9 cellular contexts compared by ENCODE assay signal in genomic region chr9:131546336-131547084, GRCh38. TPM values are rescaled to one million over a fixed set of nuclear protein-coding genes. Genes with fewer than 3 reads are reported as not detected.
A peak's percentile ranks its signal among the peaks of the same experiment; 100 is the strongest.
DNase-seq lines count a peak whose midpoint lies in the region; ATAC-seq, FAIRE-seq and TF ChIP-seq lines count a peak whose summit lies in the region.
"Had no signal": no experiment of that assay in that cellular context is flagged by ENCODE, and none has a peak within 500 bp of the region (broad histone marks: within the 10 kb centered on the region; RNA-seq: fewer than 3 reads in every experiment).

No MANE protein-coding gene starts in this region.

- peaks cover 11% of the 10 kb centered on the region; the same call in 1 of the 2 replicates for H4K20me1 ChIP-seq in HepG2 (ENCODE audit: insufficient read depth, low read length)

- H3K9me3 ChIP-seq in HEK293 (ENCODE audit: control insufficient read depth, insufficient read depth, low read depth, low read length) (no peaks in the 10 kb centered on the region), HepG2 (ENCODE audit: low read length) (peaks cover 22% of the 10 kb centered on the region)

- ATAC-seq in HepG2 (peak; percentile 56), GM18868 (IDR thresholded peaks at IDR 0.05; ENCODE audit: unreplicated experiment) (no peak), GM21619 (IDR thresholded peaks at IDR 0.05; ENCODE audit: unreplicated experiment) (no peak), HG02763 (IDR thresholded peaks at IDR 0.05; ENCODE audit: unreplicated experiment) (no peak)

- POLR2A ChIA-PET in HEK293 (lab: Yijun Ruan, JAX): interaction anchor here (0.5 to 1.7 kb wide), 8 partner anchors 13 to 229 kb away, joined by 3 to 7 read pairs (median 4); no protein-coding TSS in a partner anchor
- POLR2A ChIA-PET in HepG2 (lab: Yijun Ruan, JAX): interaction anchor here (0.6 to 1.7 kb wide), 4 partner anchors 10 to 173 kb away, joined by 3 to 6 read pairs (median 4); no protein-coding TSS in a partner anchor

- H3K79me2 ChIP-seq in HepG2 (ENCODE audit: insufficient read depth, low read length): no peaks in the 10 kb centered on the region

- no peak overlapping the region for H3K9ac ChIP-seq in HepG2 (ENCODE audit: insufficient read depth, low read depth, low read length)

- H3K4me2 ChIP-seq in HepG2 (ENCODE audit: low read depth, low read length): peak overlapping the region; percentile 84

- TF ChIP-seq EP300 in HepG2 (IDR thresholded peaks at IDR 0.05; ENCODE audit: low read depth in 2 of 2, low read length in 2 of 2) (peak in 1 of 2 experiments; percentile 21; a peak in 1 of 4 replicates), HepG2 (CRISPR knock-in tag; IDR thresholded peaks at IDR 0.05; ENCODE audit: borderline replicate concordance) (no peak)

- CTCF ChIA-PET in HEK293 (lab: Yijun Ruan, JAX): interaction anchor here (0.6 to 1.2 kb wide), 9 partner anchors 11 to 940 kb away, joined by 3 to 4 read pairs (median 3); no protein-coding TSS in a partner anchor
- CTCF ChIA-PET in activated naive CD4-positive, alpha-beta T cell treated with anti-CD3 and anti-CD28 coated beads, Interleukin-2, amount 10 ng/mL, durations not matched to agents 7 days and 5 days (lab: Charles Lee): interaction anchor here (1.6 to 1.7 kb wide), 2 partner anchors 14 to 197 kb away, joined by 5 to 6 read pairs; no protein-coding TSS in a partner anchor
- CTCF ChIA-PET in HepG2 (lab: Yijun Ruan, JAX; ENCODE audit: low intra/inter-chr PET ratio, low total read pairs): no interaction called here

- 10% methylated on average over 12 of the region's 49 CpGs for WGBS in HepG2 (ENCODE audit: low lambda C conversion rate)

- H3K4me3 Mint-ChIP-seq in activated naive CD4-positive, alpha-beta T cell treated with anti-CD3 and anti-CD28 coated beads, Interleukin-2, amount 10 ng/mL, durations not matched to agents 7 days and 5 days: peak overlapping the region; percentile 60

- H3K36me3 ChIP-seq in HEK293 (ENCODE audit: control insufficient read depth in 2 of 2, insufficient read depth in 1 of 2, low read length in 2 of 2): no peaks in the 10 kb centered on the region
- no peaks in the 10 kb centered on the region for H3K36me3 ChIP-seq in HepG2 (replicated peaks in 1 of 2; ENCODE audit: control insufficient read depth in 1 of 2, insufficient read depth in 2 of 2, low read length in 2 of 2)

- TF ChIP-seq CTCF in AG10803 (conservative IDR thresholded peaks at IDR 0.05; ENCODE audit: low read length): 0 out of 2 replicates have a peak, but pooled peaks have one; percentile 9
- no peak for TF ChIP-seq CTCF in HEK293 (tag by site-specific recombination; IDR thresholded peaks at IDR 0.05)
- no peak for TF ChIP-seq CTCF in HepG2 (CRISPR knock-in tag; IDR thresholded peaks at IDR 0.05)

- peaks cover 19% of the 10 kb centered on the region for H3K9me3 Mint-ChIP-seq in activated naive CD4-positive, alpha-beta T cell treated with anti-CD3 and anti-CD28 coated beads, Interleukin-2, amount 10 ng/mL, durations not matched to agents 7 days and 5 days

- FAIRE-seq in HepG2 (lab: Jason Lieb, UNC): peak; percentile 23

- in situ Hi-C loops in HepG2 (cut with HindIII; ENCODE audit: extremely low pct_ligation_motif_present, low pct_unique_long_range_greater_than_20kb): no loop called here

- H3K36me3 Mint-ChIP-seq in activated naive CD4-positive, alpha-beta T cell treated with anti-CD3 and anti-CD28 coated beads, Interleukin-2, amount 10 ng/mL, durations not matched to agents 7 days and 5 days: peaks cover 19% of the 10 kb centered on the region

- no peak overlapping the region for H3K27ac Mint-ChIP-seq in activated naive CD4-positive, alpha-beta T cell treated with anti-CD3 and anti-CD28 coated beads, Interleukin-2, amount 10 ng/mL, durations not matched to agents 7 days and 5 days

- H2AFZ ChIP-seq in HepG2 (ENCODE audit: low read length): no peak overlapping the region

- no TSS peak for BruUV-seq in HepG2 (replicated peaks; lab: Mats Ljungman, UMichigan)

- H3K27ac ChIP-seq in HEK293 (ENCODE audit: extremely low read depth, low read depth, low read length): peak overlapping the region; percentile 36; the same call in 1 of the 2 replicates
- H3K27ac ChIP-seq in HepG2 (ENCODE audit: extremely low read length, insufficient read depth, low read length): no peak overlapping the region

- no peak for DNase-seq in AG10803 (ENCODE audit: low read depth)
- DNase-seq in activated naive CD4-positive, alpha-beta T cell treated with anti-CD3 and anti-CD28 coated beads, Interleukin-2, amount 10 ng/mL, durations not matched to agents 7 days and 5 days: no peak
- peak; percentile 68 for DNase-seq in HepG2 (ENCODE audit: low spot score)
- DNase-seq in NCI-H2081 treated with DMSO at 0.1 percent for 48 hours (lab: John Stamatoyannopoulos, UW): no peak

- H3K4me3 ChIP-seq in AG10803 (ENCODE audit: low read length) (peak overlapping the region; percentile 36), HEK293 (ENCODE audit: low read depth, low read length) (peak overlapping the region; percentile 28), HepG2 (replicated peaks in 1 of 3; ENCODE audit: insufficient read depth in 1 of 3, low read depth in 2 of 3, low read length in 3 of 3) (peak overlapping the region in 1 of 3 experiments; percentile 70; a peak in 2 of 6 replicates)

- H3K27me3 ChIP-seq in HepG2 (ENCODE audit: control insufficient read depth in 1 of 2, insufficient read depth in 2 of 2, low read length in 2 of 2): peaks cover 10 to 62% of the 10 kb centered on the region in 2 experiments; a peak in 4 of 5 replicates

- intact Hi-C loops in HepG2 (cut with micrococcal nuclease; ENCODE audit: unreplicated experiment): no loop called here

- peaks cover 85% of the 10 kb centered on the region for H3K27me3 Mint-ChIP-seq in activated naive CD4-positive, alpha-beta T cell treated with anti-CD3 and anti-CD28 coated beads, Interleukin-2, amount 10 ng/mL, durations not matched to agents 7 days and 5 days

- H3K4me1 ChIP-seq in HEK293 (ENCODE audit: control insufficient read depth, insufficient read depth, low read length) (0 out of 2 replicates have a peak, but pooled peaks cover 3% of the 10 kb centered on the region), HepG2 (ENCODE audit: insufficient read depth, low read length) (peaks cover 25% of the 10 kb centered on the region)

- no peak for TF ChIP-seq RAD21 in HepG2 (CRISPR knock-in tag; IDR thresholded peaks at IDR 0.05)

- H3K4me1 Mint-ChIP-seq in activated naive CD4-positive, alpha-beta T cell treated with anti-CD3 and anti-CD28 coated beads, Interleukin-2, amount 10 ng/mL, durations not matched to agents 7 days and 5 days: peaks cover 7% of the 10 kb centered on the region

- TF ChIP-seq POLR2A in HepG2 (IDR thresholded peaks at IDR 0.05; ENCODE audit: insufficient read depth in 1 of 2, low read depth in 2 of 2, low read length in 2 of 2): no peak

RNA-seq across cellular contexts. Expression of gene PRRT1B, which starts 1.2 kb away (rescaled TPM):
- total RNA-seq in HepG2 (2016; rRNA removed; fragmentation: Illumina TruSeq; extraction: Trizol): not detected in 2 replicates
- not detected in 2 replicates for total RNA-seq in HepG2 (2016; cell fraction: cytosol; rRNA removed; fragmentation: Illumina TruSeq; extraction: Trizol; ENCODE audit: low read depth)
- total RNA-seq in HepG2 (2016; cell fraction: insoluble cytoplasmic fraction; rRNA removed; fragmentation: Illumina TruSeq; extraction: Trizol): not detected in 2 replicates
- not detected in 2 replicates for total RNA-seq in HepG2 (2016; cell fraction: membrane; rRNA removed; fragmentation: Illumina TruSeq; extraction: Trizol)
- total RNA-seq in HepG2 (2016; cell fraction: nucleus; rRNA removed; fragmentation: Illumina TruSeq; extraction: Trizol): not detected in 2 replicates
- not detected in 2 replicates for polyA plus RNA-seq in HepG2 (2011; rRNA removed)
- not detected in 2 replicates for polyA plus RNA-seq in HepG2 (2011; cell fraction: cytosol; rRNA removed)
- not detected in 2 replicates for polyA plus RNA-seq in HepG2 (2011; cell fraction: nucleus; rRNA removed)
- polyA plus RNA-seq in HepG2 (2012): not detected in 2 replicates
- polyA plus RNA-seq in HepG2 (2016; cell fraction: cytosol; fragmentation: Illumina TruSeq; extraction: Trizol; ENCODE audit: low read depth): not detected in 2 replicates
- not detected in 2 replicates for polyA plus RNA-seq in HepG2 (2016; cell fraction: insoluble cytoplasmic fraction; fragmentation: Illumina TruSeq; extraction: Trizol; ENCODE audit: low read depth)
- polyA plus RNA-seq in HepG2 (2016; cell fraction: membrane; fragmentation: Illumina TruSeq; extraction: Trizol; ENCODE audit: low read depth): not detected in 2 replicates
- polyA plus RNA-seq in HepG2 (2016; cell fraction: nucleus; fragmentation: Illumina TruSeq; extraction: Trizol; ENCODE audit: insufficient read depth, low read depth): not detected in 2 replicates
- not detected in 2 replicates for polyA minus RNA-seq in HepG2 (2011; rRNA and poly(A)+ RNA removed; ENCODE audit: low replicate concordance)
- polyA minus RNA-seq in HepG2 (2011; cell fraction: cytosol; rRNA and poly(A)+ RNA removed): not detected in 2 replicates
- not detected in 2 replicates for polyA minus RNA-seq in HepG2 (2011; cell fraction: nucleus; rRNA and poly(A)+ RNA removed)
- total RNA-seq: epithelial cell of proximal tubule had no signal

RNA-seq across cellular contexts. Expression of gene UCK1, which starts 15.4 kb away (rescaled TPM):
- total RNA-seq in HepG2 (2016; rRNA removed; fragmentation: Illumina TruSeq; extraction: Trizol): 24.1 and 25.3 TPM in 2 replicates
- 15.3 and 19.7 TPM in 2 replicates for total RNA-seq in HepG2 (2016; cell fraction: cytosol; rRNA removed; fragmentation: Illumina TruSeq; extraction: Trizol; ENCODE audit: low read depth)
- 23.3 and 24.1 TPM in 2 replicates for total RNA-seq in HepG2 (2016; cell fraction: insoluble cytoplasmic fraction; rRNA removed; fragmentation: Illumina TruSeq; extraction: Trizol)
- 33.2 and 36.4 TPM in 2 replicates for total RNA-seq in HepG2 (2016; cell fraction: membrane; rRNA removed; fragmentation: Illumina TruSeq; extraction: Trizol)
- total RNA-seq in HepG2 (2016; cell fraction: nucleus; rRNA removed; fragmentation: Illumina TruSeq; extraction: Trizol): 15.4 and 16.5 TPM in 2 replicates
- 11.0 and 15.3 TPM in 2 replicates for polyA plus RNA-seq in HepG2 (2011; rRNA removed)
- 14.5 and 15.9 TPM in 2 replicates for polyA plus RNA-seq in HepG2 (2011; cell fraction: cytosol; rRNA removed)
- polyA plus RNA-seq in HepG2 (2011; cell fraction: nucleus; rRNA removed): 23.4 and 24.9 TPM in 2 replicates
- 12.9 and 14.6 TPM in 2 replicates for polyA plus RNA-seq in HepG2 (2012)
- 19.2 and 25.0 TPM in 2 replicates for polyA plus RNA-seq in HepG2 (2016; cell fraction: cytosol; fragmentation: Illumina TruSeq; extraction: Trizol; ENCODE audit: low read depth)
- polyA plus RNA-seq in HepG2 (2016; cell fraction: insoluble cytoplasmic fraction; fragmentation: Illumina TruSeq; extraction: Trizol; ENCODE audit: low read depth): 27.5 and 27.7 TPM in 2 replicates
- 32.5 and 35.5 TPM in 2 replicates for polyA plus RNA-seq in HepG2 (2016; cell fraction: membrane; fragmentation: Illumina TruSeq; extraction: Trizol; ENCODE audit: low read depth)
- polyA plus RNA-seq in HepG2 (2016; cell fraction: nucleus; fragmentation: Illumina TruSeq; extraction: Trizol; ENCODE audit: insufficient read depth, low read depth): 32.5 and 35.4 TPM in 2 replicates
- 11.4 and 48.7 TPM in 2 replicates for polyA minus RNA-seq in HepG2 (2011; rRNA and poly(A)+ RNA removed; ENCODE audit: low replicate concordance)
- polyA minus RNA-seq in HepG2 (2011; cell fraction: cytosol; rRNA and poly(A)+ RNA removed): 6.5 and 6.8 TPM in 2 replicates
- polyA minus RNA-seq in HepG2 (2011; cell fraction: nucleus; rRNA and poly(A)+ RNA removed): 8.3 and 8.5 TPM in 2 replicates

RNA-seq across cellular contexts. Expression of gene POMT1, which starts 43.8 kb away (rescaled TPM):
- total RNA-seq in HepG2 (2016; rRNA removed; fragmentation: Illumina TruSeq; extraction: Trizol): 6.3 and 21.6 TPM in 2 replicates
- total RNA-seq in HepG2 (2016; cell fraction: cytosol; rRNA removed; fragmentation: Illumina TruSeq; extraction: Trizol; ENCODE audit: low read depth): 5.0 and 6.5 TPM in 2 replicates
- total RNA-seq in HepG2 (2016; cell fraction: insoluble cytoplasmic fraction; rRNA removed; fragmentation: Illumina TruSeq; extraction: Trizol): 5.8 and 22.8 TPM in 2 replicates
- total RNA-seq in HepG2 (2016; cell fraction: membrane; rRNA removed; fragmentation: Illumina TruSeq; extraction: Trizol): 5.6 and 5.9 TPM in 2 replicates
- 28.2 and 33.1 TPM in 2 replicates for total RNA-seq in HepG2 (2016; cell fraction: nucleus; rRNA removed; fragmentation: Illumina TruSeq; extraction: Trizol)
- 22.7 and 27.1 TPM in 2 replicates for polyA plus RNA-seq in HepG2 (2011; rRNA removed)
- polyA plus RNA-seq in HepG2 (2011; cell fraction: cytosol; rRNA removed): 9.8 and 11.4 TPM in 2 replicates
- polyA plus RNA-seq in HepG2 (2011; cell fraction: nucleus; rRNA removed): 211 and 287 TPM in 2 replicates
- polyA plus RNA-seq in HepG2 (2012): 17.9 and 24.4 TPM in 2 replicates
- 1.9 and 2.4 TPM in 2 replicates for polyA plus RNA-seq in HepG2 (2016; cell fraction: cytosol; fragmentation: Illumina TruSeq; extraction: Trizol; ENCODE audit: low read depth)
- 5.5 and 6.3 TPM in 2 replicates for polyA plus RNA-seq in HepG2 (2016; cell fraction: insoluble cytoplasmic fraction; fragmentation: Illumina TruSeq; extraction: Trizol; ENCODE audit: low read depth)
- polyA plus RNA-seq in HepG2 (2016; cell fraction: membrane; fragmentation: Illumina TruSeq; extraction: Trizol; ENCODE audit: low read depth): 2.9 and 3.8 TPM in 2 replicates
- 70.0 and 76.8 TPM in 2 replicates for polyA plus RNA-seq in HepG2 (2016; cell fraction: nucleus; fragmentation: Illumina TruSeq; extraction: Trizol; ENCODE audit: insufficient read depth, low read depth)
- polyA minus RNA-seq in HepG2 (2011; rRNA and poly(A)+ RNA removed; ENCODE audit: low replicate concordance): 18.6 and 32.0 TPM in 2 replicates
- 4.6 and 4.7 TPM in 2 replicates for polyA minus RNA-seq in HepG2 (2011; cell fraction: cytosol; rRNA and poly(A)+ RNA removed)
- polyA minus RNA-seq in HepG2 (2011; cell fraction: nucleus; rRNA and poly(A)+ RNA removed): 15.3 and 23.9 TPM in 2 replicates
